Comparison of ENCODE assay signal across 1 cellular context in genomic region chr1:9428601-9429368, GRCh38.
TF ChIP-seq lines count a peak whose summit lies in the region.

No MANE protein-coding gene starts in this region.

TF ChIP-seq in K562, 482 proteins besides CTCF, POLR2A, EP300 and RAD21 (continued from another document and continues in another):
- no peak for TF ChIP-seq SMAD1 (IDR thresholded peaks at IDR 0.05; ENCODE audit: low read depth, low read length, partially characterized antibody)
- no peak; the same call in 1 of the 2 replicates for TF ChIP-seq ID3 (CRISPR knock-in tag; IDR thresholded peaks at IDR 0.05)
- peak; percentile 68 for TF ChIP-seq ID3 (tag; IDR thresholded peaks at IDR 0.05)
- TF ChIP-seq MLLT1 (IDR thresholded peaks at IDR 0.05) = peak; percentile 58 to 77; a peak in 3 of 4 replicates
- TF ChIP-seq ZNF263 (CRISPR knock-in tag; IDR thresholded peaks at IDR 0.05; ENCODE audit: borderline replicate concordance) = peak; percentile 63; the same call in 1 of the 2 replicates
- TF ChIP-seq ETS1 (conservative IDR thresholded peaks at IDR 0.05; ENCODE audit: control insufficient read depth, low read depth, low read length) = no peak
- peak; percentile 89 for TF ChIP-seq MBD2 (IDR thresholded peaks at IDR 0.05; ENCODE audit: borderline replicate concordance, low read depth)
- peak; percentile 75 for TF ChIP-seq POLR2G (IDR thresholded peaks at IDR 0.05; ENCODE audit: low read depth, low read length)
- TF ChIP-seq FOXK2 (conservative IDR thresholded peaks at IDR 0.05 in 1 of 2, IDR thresholded peaks at IDR 0.05 in 1 of 2; ENCODE audit: low read depth in 2 of 2) = peak; percentile 84 to 90
- peak; percentile 91; the same call in 1 of the 2 replicates for TF ChIP-seq NR1H2 (CRISPR knock-in tag; IDR thresholded peaks at IDR 0.05)
- peak; percentile 10; the same call in 1 of the 2 replicates for TF ChIP-seq FOXO4 (CRISPR knock-in tag; IDR thresholded peaks at IDR 0.05)
- TF ChIP-seq ATF3 (IDR thresholded peaks at IDR 0.05) = peak; percentile 100
- peak; percentile 90 for TF ChIP-seq ATF3 (CRISPR knock-in tag; conservative IDR thresholded peaks at IDR 0.05)
- peak; percentile 78 for TF ChIP-seq CEBPG (CRISPR knock-in tag; IDR thresholded peaks at IDR 0.05)
- TF ChIP-seq CEBPG (tag; conservative IDR thresholded peaks at IDR 0.05 in 1 of 2, IDR thresholded peaks at IDR 0.05 in 1 of 2) = peak in 1 of 2 experiments; percentile 64; a peak in 3 of 4 replicates
- peak; percentile 79 for TF ChIP-seq POLR2AphosphoS5 (IDR thresholded peaks at IDR 0.05; ENCODE audit: control insufficient read depth, insufficient read depth, low read depth, low read length)
- TF ChIP-seq ARID3B (CRISPR knock-in tag; IDR thresholded peaks at IDR 0.05; ENCODE audit: borderline replicate concordance) = 0 out of 2 replicates have a peak, but pooled peaks have one; percentile 31
- peak; percentile 64 for TF ChIP-seq FOSL1 (tag; conservative IDR thresholded peaks at IDR 0.05)
- TF ChIP-seq TFAM (CRISPR knock-in tag; conservative IDR thresholded peaks at IDR 0.05) = no peak
- no peak for TF ChIP-seq RFX7 (CRISPR knock-in tag; IDR thresholded peaks at IDR 0.05)
- peak; percentile 61; the same call in 1 of the 2 replicates for TF ChIP-seq E2F4 (CRISPR knock-in tag; IDR thresholded peaks at IDR 0.05; ENCODE audit: low read depth)
- TF ChIP-seq DACH1 (IDR thresholded peaks at IDR 0.05; ENCODE audit: partially characterized antibody) = peak; percentile 80
- TF ChIP-seq ZNF77 (CRISPR knock-in tag; IDR thresholded peaks at IDR 0.05) = no peak
- TF ChIP-seq JUNB (CRISPR knock-in tag; conservative IDR thresholded peaks at IDR 0.05) = peak; percentile 98
- peak; percentile 74 for TF ChIP-seq RBFOX2 (IDR thresholded peaks at IDR 0.05; ENCODE audit: low read depth, low read length)
- peak; percentile 32 for TF ChIP-seq CBFA2T2 (conservative IDR thresholded peaks at IDR 0.05)
- TF ChIP-seq ATF7 (IDR thresholded peaks at IDR 0.05) = peak; percentile 100
- peak; percentile 87 for TF ChIP-seq PML (IDR thresholded peaks at IDR 0.05; ENCODE audit: low read length)
- TF ChIP-seq FOXK1 (CRISPR knock-in tag; IDR thresholded peaks at IDR 0.05; ENCODE audit: borderline replicate concordance) = peak; percentile 93; the same call in 1 of the 2 replicates
- TF ChIP-seq ZNF780A (CRISPR knock-in tag; IDR thresholded peaks at IDR 0.05) = no peak
- TF ChIP-seq ZNF347 (CRISPR knock-in tag; IDR thresholded peaks at IDR 0.05; ENCODE audit: low read depth) = 0 out of 2 replicates have a peak, but pooled peaks have one; percentile 35
- peak; percentile 98 for TF ChIP-seq JUND (IDR thresholded peaks at IDR 0.05; ENCODE audit: borderline replicate concordance, low read depth, low read length)
- TF ChIP-seq JUND (tag; IDR thresholded peaks at IDR 0.05; ENCODE audit: borderline replicate concordance, low read depth, low read length) = peak; percentile 96
- no peak for TF ChIP-seq NCOA6 (IDR thresholded peaks at IDR 0.05)
- 0 out of 2 replicates have a peak, but pooled peaks have one; percentile 23 for TF ChIP-seq EGR1 (conservative IDR thresholded peaks at IDR 0.05)
- peak; percentile 60; the same call in 1 of the 2 replicates for TF ChIP-seq HBP1 (CRISPR knock-in tag; IDR thresholded peaks at IDR 0.05)
- TF ChIP-seq BCL6 (CRISPR knock-in tag; IDR thresholded peaks at IDR 0.05) = 0 out of 2 replicates have a peak, but pooled peaks have one; percentile 20
- TF ChIP-seq SETDB1 (IDR thresholded peaks at IDR 0.05; ENCODE audit: low read length) = peak; percentile 85
- TF ChIP-seq ELF1 (tag; IDR thresholded peaks at IDR 0.05) = 0 out of 2 replicates have a peak, but pooled peaks have one; percentile 14
- 0 out of 2 replicates have a peak, but pooled peaks have one; percentile 33 for TF ChIP-seq HDAC2 (IDR thresholded peaks at IDR 0.05)
- peak; percentile 64; the same call in 1 of the 2 replicates for TF ChIP-seq VEZF1 (CRISPR knock-in tag; IDR thresholded peaks at IDR 0.05)
- TF ChIP-seq BHLHE40 (IDR thresholded peaks at IDR 0.05; ENCODE audit: low read length) = peak; percentile 62; the same call in 1 of the 2 replicates
- TF ChIP-seq HNRNPLL (IDR thresholded peaks at IDR 0.05; ENCODE audit: low read depth, low read length, poor library complexity, severe bottlenecking) = peak; percentile 81
- peak; percentile 76; the same call in 1 of the 2 replicates for TF ChIP-seq SREBF1 (IDR thresholded peaks at IDR 0.05; ENCODE audit: borderline replicate concordance, low read depth, low read length)
- peak; percentile 100 for TF ChIP-seq MTA1 (IDR thresholded peaks at IDR 0.05; ENCODE audit: borderline replicate concordance)
- TF ChIP-seq BDP1 (IDR thresholded peaks at IDR 0.05; ENCODE audit: insufficient read depth, insufficient read length) = no peak
- peak; percentile 98 for TF ChIP-seq TFAP4 (CRISPR knock-in tag; IDR thresholded peaks at IDR 0.05; ENCODE audit: borderline replicate concordance)
- TF ChIP-seq AFF1 (IDR thresholded peaks at IDR 0.05; ENCODE audit: low read depth in 1 of 2, partially characterized antibody in 2 of 2) = peak in 1 of 2 experiments; percentile 22
- no peak for TF ChIP-seq SAFB2 (IDR thresholded peaks at IDR 0.05; ENCODE audit: borderline replicate concordance, low read depth, low read length, severe bottlenecking)
- TF ChIP-seq TEAD1 (CRISPR knock-in tag; IDR thresholded peaks at IDR 0.05) = peak; percentile 4 to 22; a peak in 1 of 4 replicates
